ENCODE assay signal across 1 cellular context in the genomic region with DNA sequence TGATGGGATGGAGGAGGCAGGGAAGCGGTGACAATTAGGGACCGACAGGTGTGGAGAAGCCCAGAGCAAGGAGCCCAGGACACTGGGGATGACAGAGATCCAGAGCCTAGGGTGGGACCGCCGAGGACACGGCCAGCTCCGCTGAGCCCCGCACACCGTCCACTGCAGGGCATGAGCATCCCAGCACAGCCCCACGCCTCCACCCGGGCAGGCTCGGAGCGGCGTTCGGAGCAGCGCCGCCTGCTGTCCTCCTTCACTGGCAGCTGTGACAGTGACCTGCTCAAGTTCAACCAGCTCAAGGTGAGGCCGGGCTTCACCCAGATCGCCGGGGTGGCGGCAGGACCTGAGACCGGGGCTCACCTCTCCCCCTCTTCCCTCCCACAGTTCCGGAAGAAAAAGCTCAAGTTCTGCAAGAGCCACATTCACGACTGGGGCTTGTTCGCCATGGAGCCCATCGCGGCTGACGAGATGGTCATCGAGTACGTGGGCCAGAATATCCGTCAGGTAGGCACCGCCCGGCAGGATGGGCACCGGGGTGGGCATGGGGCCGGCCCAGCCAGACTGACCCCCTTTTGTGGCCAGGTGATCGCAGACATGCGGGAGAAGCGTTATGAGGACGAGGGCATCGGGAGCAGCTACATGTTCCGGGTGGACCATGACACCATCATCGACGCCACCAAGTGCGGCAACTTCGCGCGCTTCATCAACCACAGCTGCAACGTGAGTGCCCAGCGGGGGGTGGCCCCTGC.
TF ChIP-seq lines count a peak whose summit lies in the region.

No MANE protein-coding gene starts in this region.

TF ChIP-seq in GM12878, 131 proteins besides CTCF, POLR2A, EP300 and RAD21:
- TF ChIP-seq CREM (IDR thresholded peaks at IDR 0.05; ENCODE audit: low read depth) (no peak), TAF1 (IDR thresholded peaks at IDR 0.05; ENCODE audit: borderline replicate concordance, low read depth, low read length) (no peak), TCF12 (IDR thresholded peaks at IDR 0.05; ENCODE audit: low read depth, low read length) (no peak), POU2F2 (IDR thresholded peaks at IDR 0.05; ENCODE audit: borderline replicate concordance, low read depth, low read length) (no peak), ZNF217 (IDR thresholded peaks at IDR 0.05) (no peak), BHLHE40 (IDR thresholded peaks at IDR 0.05; ENCODE audit: borderline replicate concordance in 1 of 2, low read depth in 2 of 2, low read length in 1 of 2) (no peak), SUPT20H (IDR thresholded peaks at IDR 0.05; ENCODE audit: borderline replicate concordance, control insufficient read depth, low read depth, low read length) (no peak), YY1 (IDR thresholded peaks at IDR 0.05; ENCODE audit: low read depth, low read length) (no peak), BCL11A (IDR thresholded peaks at IDR 0.05; ENCODE audit: low read depth, low read length) (no peak), CHD4 (IDR thresholded peaks at IDR 0.05) (no peak), NFIC (IDR thresholded peaks at IDR 0.05; ENCODE audit: low read depth, low read length) (no peak), SREBF2 (IDR thresholded peaks at IDR 0.05; ENCODE audit: low read length) (no peak)
- TF ChIP-seq, protein P1, sequence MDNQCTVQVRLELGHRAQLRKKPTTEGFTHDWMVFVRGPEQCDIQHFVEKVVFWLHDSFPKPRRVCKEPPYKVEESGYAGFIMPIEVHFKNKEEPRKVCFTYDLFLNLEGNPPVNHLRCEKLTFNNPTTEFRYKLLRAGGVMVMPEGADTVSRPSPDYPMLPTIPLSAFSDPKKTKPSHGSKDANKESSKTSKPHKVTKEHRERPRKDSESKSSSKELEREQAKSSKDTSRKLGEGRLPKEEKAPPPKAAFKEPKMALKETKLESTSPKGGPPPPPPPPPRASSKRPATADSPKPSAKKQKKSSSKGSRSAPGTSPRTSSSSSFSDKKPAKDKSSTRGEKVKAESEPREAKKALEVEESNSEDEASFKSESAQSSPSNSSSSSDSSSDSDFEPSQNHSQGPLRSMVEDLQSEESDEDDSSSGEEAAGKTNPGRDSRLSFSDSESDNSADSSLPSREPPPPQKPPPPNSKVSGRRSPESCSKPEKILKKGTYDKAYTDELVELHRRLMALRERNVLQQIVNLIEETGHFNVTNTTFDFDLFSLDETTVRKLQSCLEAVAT (IDR thresholded peaks at IDR 0.05): no peak
- TF ChIP-seq, protein P2, sequence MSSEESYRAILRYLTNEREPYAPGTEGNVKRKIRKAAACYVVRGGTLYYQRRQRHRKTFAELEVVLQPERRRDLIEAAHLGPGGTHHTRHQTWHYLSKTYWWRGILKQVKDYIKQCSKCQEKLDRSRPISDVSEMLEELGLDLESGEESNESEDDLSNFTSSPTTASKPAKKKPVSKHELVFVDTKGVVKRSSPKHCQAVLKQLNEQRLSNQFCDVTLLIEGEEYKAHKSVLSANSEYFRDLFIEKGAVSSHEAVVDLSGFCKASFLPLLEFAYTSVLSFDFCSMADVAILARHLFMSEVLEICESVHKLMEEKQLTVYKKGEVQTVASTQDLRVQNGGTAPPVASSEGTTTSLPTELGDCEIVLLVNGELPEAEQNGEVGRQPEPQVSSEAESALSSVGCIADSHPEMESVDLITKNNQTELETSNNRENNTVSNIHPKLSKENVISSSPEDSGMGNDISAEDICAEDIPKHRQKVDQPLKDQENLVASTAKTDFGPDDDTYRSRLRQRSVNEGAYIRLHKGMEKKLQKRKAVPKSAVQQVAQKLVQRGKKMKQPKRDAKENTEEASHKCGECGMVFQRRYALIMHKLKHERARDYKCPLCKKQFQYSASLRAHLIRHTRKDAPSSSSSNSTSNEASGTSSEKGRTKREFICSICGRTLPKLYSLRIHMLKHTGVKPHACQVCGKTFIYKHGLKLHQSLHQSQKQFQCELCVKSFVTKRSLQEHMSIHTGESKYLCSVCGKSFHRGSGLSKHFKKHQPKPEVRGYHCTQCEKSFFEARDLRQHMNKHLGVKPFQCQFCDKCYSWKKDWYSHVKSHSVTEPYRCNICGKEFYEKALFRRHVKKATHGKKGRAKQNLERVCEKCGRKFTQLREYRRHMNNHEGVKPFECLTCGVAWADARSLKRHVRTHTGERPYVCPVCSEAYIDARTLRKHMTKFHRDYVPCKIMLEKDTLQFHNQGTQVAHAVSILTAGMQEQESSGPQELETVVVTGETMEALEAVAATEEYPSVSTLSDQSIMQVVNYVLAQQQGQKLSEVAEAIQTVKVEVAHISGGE (CRISPR knock-in tag; IDR thresholded peaks at IDR 0.05): no peak
- TF ChIP-seq, protein P3, sequence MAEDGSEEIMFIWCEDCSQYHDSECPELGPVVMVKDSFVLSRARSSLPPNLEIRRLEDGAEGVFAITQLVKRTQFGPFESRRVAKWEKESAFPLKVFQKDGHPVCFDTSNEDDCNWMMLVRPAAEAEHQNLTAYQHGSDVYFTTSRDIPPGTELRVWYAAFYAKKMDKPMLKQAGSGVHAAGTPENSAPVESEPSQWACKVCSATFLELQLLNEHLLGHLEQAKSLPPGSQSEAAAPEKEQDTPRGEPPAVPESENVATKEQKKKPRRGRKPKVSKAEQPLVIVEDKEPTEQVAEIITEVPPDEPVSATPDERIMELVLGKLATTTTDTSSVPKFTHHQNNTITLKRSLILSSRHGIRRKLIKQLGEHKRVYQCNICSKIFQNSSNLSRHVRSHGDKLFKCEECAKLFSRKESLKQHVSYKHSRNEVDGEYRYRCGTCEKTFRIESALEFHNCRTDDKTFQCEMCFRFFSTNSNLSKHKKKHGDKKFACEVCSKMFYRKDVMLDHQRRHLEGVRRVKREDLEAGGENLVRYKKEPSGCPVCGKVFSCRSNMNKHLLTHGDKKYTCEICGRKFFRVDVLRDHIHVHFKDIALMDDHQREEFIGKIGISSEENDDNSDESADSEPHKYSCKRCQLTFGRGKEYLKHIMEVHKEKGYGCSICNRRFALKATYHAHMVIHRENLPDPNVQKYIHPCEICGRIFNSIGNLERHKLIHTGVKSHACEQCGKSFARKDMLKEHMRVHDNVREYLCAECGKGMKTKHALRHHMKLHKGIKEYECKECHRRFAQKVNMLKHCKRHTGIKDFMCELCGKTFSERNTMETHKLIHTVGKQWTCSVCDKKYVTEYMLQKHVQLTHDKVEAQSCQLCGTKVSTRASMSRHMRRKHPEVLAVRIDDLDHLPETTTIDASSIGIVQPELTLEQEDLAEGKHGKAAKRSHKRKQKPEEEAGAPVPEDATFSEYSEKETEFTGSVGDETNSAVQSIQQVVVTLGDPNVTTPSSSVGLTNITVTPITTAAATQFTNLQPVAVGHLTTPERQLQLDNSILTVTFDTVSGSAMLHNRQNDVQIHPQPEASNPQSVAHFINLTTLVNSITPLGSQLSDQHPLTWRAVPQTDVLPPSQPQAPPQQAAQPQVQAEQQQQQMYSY (CRISPR knock-in tag; IDR thresholded peaks at IDR 0.05): no peak
- TF ChIP-seq, protein P4, sequence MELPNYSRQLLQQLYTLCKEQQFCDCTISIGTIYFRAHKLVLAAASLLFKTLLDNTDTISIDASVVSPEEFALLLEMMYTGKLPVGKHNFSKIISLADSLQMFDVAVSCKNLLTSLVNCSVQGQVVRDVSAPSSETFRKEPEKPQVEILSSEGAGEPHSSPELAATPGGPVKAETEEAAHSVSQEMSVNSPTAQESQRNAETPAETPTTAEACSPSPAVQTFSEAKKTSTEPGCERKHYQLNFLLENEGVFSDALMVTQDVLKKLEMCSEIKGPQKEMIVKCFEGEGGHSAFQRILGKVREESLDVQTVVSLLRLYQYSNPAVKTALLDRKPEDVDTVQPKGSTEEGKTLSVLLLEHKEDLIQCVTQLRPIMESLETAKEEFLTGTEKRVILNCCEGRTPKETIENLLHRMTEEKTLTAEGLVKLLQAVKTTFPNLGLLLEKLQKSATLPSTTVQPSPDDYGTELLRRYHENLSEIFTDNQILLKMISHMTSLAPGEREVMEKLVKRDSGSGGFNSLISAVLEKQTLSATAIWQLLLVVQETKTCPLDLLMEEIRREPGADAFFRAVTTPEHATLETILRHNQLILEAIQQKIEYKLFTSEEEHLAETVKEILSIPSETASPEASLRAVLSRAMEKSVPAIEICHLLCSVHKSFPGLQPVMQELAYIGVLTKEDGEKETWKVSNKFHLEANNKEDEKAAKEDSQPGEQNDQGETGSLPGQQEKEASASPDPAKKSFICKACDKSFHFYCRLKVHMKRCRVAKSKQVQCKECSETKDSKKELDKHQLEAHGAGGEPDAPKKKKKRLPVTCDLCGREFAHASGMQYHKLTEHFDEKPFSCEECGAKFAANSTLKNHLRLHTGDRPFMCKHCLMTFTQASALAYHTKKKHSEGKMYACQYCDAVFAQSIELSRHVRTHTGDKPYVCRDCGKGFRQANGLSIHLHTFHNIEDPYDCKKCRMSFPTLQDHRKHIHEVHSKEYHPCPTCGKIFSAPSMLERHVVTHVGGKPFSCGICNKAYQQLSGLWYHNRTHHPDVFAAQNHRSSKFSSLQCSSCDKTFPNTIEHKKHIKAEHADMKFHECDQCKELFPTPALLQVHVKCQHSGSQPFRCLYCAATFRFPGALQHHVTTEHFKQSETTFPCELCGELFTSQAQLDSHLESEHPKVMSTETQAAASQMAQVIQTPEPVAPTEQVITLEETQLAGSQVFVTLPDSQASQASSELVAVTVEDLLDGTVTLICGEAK (IDR thresholded peaks at IDR 0.05; ENCODE audit: borderline replicate concordance): no peak
- TF ChIP-seq, protein P5, sequence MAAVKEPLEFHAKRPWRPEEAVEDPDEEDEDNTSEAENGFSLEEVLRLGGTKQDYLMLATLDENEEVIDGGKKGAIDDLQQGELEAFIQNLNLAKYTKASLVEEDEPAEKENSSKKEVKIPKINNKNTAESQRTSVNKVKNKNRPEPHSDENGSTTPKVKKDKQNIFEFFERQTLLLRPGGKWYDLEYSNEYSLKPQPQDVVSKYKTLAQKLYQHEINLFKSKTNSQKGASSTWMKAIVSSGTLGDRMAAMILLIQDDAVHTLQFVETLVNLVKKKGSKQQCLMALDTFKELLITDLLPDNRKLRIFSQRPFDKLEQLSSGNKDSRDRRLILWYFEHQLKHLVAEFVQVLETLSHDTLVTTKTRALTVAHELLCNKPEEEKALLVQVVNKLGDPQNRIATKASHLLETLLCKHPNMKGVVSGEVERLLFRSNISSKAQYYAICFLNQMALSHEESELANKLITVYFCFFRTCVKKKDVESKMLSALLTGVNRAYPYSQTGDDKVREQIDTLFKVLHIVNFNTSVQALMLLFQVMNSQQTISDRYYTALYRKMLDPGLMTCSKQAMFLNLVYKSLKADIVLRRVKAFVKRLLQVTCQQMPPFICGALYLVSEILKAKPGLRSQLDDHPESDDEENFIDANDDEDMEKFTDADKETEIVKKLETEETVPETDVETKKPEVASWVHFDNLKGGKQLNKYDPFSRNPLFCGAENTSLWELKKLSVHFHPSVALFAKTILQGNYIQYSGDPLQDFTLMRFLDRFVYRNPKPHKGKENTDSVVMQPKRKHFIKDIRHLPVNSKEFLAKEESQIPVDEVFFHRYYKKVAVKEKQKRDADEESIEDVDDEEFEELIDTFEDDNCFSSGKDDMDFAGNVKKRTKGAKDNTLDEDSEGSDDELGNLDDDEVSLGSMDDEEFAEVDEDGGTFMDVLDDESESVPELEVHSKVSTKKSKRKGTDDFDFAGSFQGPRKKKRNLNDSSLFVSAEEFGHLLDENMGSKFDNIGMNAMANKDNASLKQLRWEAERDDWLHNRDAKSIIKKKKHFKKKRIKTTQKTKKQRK (IDR thresholded peaks at IDR 0.05; ENCODE audit: low read depth, low read length): no peak
